ENCODE assay signal across 18 cellular contexts in the genomic region with DNA sequence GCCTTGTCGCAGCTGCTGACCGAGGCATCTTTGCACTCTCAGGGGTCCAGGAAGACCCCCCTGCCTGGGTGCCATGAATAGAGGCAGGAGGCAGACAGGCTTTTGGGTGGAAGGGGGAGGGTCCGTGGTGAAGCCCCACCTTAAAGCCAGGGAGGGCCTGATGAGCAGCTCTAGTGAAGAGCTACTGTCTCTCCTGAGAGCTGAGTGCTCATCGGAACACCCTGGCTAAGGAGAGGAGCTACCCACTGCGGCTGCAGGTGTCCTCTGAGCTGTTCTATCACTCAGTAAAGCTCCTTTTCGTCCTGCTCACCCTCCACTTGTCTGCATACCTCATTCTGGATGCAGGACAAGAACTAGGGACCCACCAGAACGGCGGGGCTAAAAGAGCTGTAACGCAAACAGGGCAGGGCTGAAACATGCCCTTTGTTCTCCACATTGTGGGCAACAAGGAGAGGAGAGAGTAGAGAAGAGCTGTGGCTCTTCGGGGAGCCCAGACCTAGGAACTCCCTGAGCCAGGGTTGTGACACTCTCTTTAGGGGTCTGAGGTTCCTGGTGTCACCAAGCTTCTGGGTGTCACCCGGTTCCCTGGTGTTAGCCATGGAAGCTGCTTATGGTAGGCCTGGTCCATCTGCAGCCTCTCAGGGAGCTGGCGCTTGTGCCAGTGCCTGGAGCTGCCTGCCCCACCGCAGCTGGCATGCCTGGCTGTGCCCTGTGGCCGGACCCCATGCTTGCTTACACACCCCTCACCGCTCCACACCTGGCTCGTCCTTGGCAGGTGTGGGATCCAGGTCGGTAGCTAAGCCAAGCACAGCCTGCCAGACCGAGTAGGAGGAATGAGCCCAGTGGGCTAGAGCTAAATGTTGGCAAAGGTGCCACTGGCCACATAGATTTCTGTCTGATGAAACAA. TPM values are rescaled to one million over a fixed set of nuclear protein-coding genes. Genes with fewer than 3 reads are reported as not detected.
DNase-seq lines count a peak whose midpoint lies in the region; ATAC-seq and TF ChIP-seq lines count a peak whose summit lies in the region.
"Had no signal": no experiment of that assay in that cellular context is flagged by ENCODE, and none has a peak within 500 bp of the region (broad histone marks: within the 10 kb centered on the region; RNA-seq: fewer than 3 reads in every experiment).

No MANE protein-coding gene starts in this region.

- DNase-seq in NCI-H146 (lab: John Stamatoyannopoulos, UW), result peak; percentile 75
- DNase-seq in WTC11 (ENCODE audit: low spot score), result no peak
- no peak for DNase-seq in left ventricle myocardium inferior
- no peak for DNase-seq in stimulated activated effector memory CD8-positive, alpha-beta T cell treated with anti-CD3 and anti-CD28 coated beads, Interleukin-12 subunit alpha, Interleukin-12 subunit beta, amount 100 ng/mL, for 72 hours (ENCODE audit: low spot score in 2 of 2)
- DNase-seq in midbrain (lab: John Stamatoyannopoulos, UW), result no peak
- no peak for DNase-seq in stimulated activated CD4-positive, alpha-beta T cell treated with anti-CD3 and anti-CD28 coated beads, Interleukin-4, amount 100 ng/mL, for 1 hour
- DNase-seq: activated T-cell treated with anti-CD3 and anti-CD28 coated beads, Interleukin-2, amount 50 U/mL, for 72 hours; DMS79; effector memory CD4-positive, alpha-beta T cell; NCI-H187 treated with DMSO at 0.1 percent for 48 hours; NCI-H510A treated with DMSO at 0.1 percent for 48 hours; nephron progenitor cell; SJCRH30; stimulated activated naive CD4-positive, alpha-beta T cell treated with Interleukin-2 at 50 U/mL for 16 hours; T-helper 2 cell had no signal

- CTCF ChIA-PET in WTC11 (lab: Charles Lee), result interaction anchor here (0.8 to 1.4 kb wide), 3 partner anchors 27 to 94 kb away, joined by 3 to 4 read pairs (median 3); no protein-coding TSS in a partner anchor

- H3K27me3 Mint-ChIP-seq in WTC11 (ENCODE audit: low read depth), result no peaks in the 10 kb centered on the region; the same call in 1 of the 2 replicates
- H3K27me3 Mint-ChIP-seq: IgD-negative memory B cell had no signal

- no peaks in the 10 kb centered on the region for H3K27me3 ChIP-seq in left ventricle myocardium inferior (ENCODE audit: low read depth)
- H3K27me3 ChIP-seq: SJCRH30, vagina had no signal

- no peaks in the 10 kb centered on the region for H3K4me1 ChIP-seq in left ventricle myocardium inferior
- H3K4me1 ChIP-seq: SJCRH30, vagina had no signal

- H3K27ac Mint-ChIP-seq in WTC11, result no peak overlapping the region
- H3K27ac Mint-ChIP-seq in stimulated activated effector memory CD8-positive, alpha-beta T cell treated with anti-CD3 and anti-CD28 coated beads, Interleukin-12 subunit alpha, Interleukin-12 subunit beta, amount 100 ng/mL, for 72 hours, result no peak overlapping the region
- H3K27ac Mint-ChIP-seq: activated T-cell treated with anti-CD3 and anti-CD28 coated beads, Interleukin-2, amount 50 U/mL, for 72 hours; IgD-negative memory B cell; nephron progenitor cell had no signal

- POLR2A ChIA-PET in WTC11 (lab: Charles Lee), result no interaction called here

- intact Hi-C loops in left ventricle myocardium inferior (cut with micrococcal nuclease), result no loop called here

- no peaks in the 10 kb centered on the region for H3K36me3 Mint-ChIP-seq in WTC11
- no peaks in the 10 kb centered on the region for H3K36me3 Mint-ChIP-seq in stimulated activated effector memory CD8-positive, alpha-beta T cell treated with anti-CD3 and anti-CD28 coated beads, Interleukin-12 subunit alpha, Interleukin-12 subunit beta, amount 100 ng/mL, for 72 hours
- H3K36me3 Mint-ChIP-seq: IgD-negative memory B cell had no signal

- H3K36me3 ChIP-seq in left ventricle myocardium inferior, result no peaks in the 10 kb centered on the region
- H3K36me3 ChIP-seq: SJCRH30, vagina had no signal

- no peak overlapping the region for H3K4me3 Mint-ChIP-seq in WTC11
- H3K4me3 Mint-ChIP-seq in stimulated activated effector memory CD8-positive, alpha-beta T cell treated with anti-CD3 and anti-CD28 coated beads, Interleukin-12 subunit alpha, Interleukin-12 subunit beta, amount 100 ng/mL, for 72 hours, result no peak overlapping the region
- H3K4me3 Mint-ChIP-seq: activated T-cell treated with anti-CD3 and anti-CD28 coated beads, Interleukin-2, amount 50 U/mL, for 72 hours; IgD-negative memory B cell; nephron progenitor cell had no signal

- H3K4me1 Mint-ChIP-seq in WTC11, result no peaks in the 10 kb centered on the region
- H3K4me1 Mint-ChIP-seq in stimulated activated effector memory CD8-positive, alpha-beta T cell treated with anti-CD3 and anti-CD28 coated beads, Interleukin-12 subunit alpha, Interleukin-12 subunit beta, amount 100 ng/mL, for 72 hours, result no peaks in the 10 kb centered on the region
- H3K4me1 Mint-ChIP-seq: IgD-negative memory B cell, nephron progenitor cell had no signal

- TF ChIP-seq CTCF in WTC11 (IDR thresholded peaks at IDR 0.05), result no peak
- no peak for TF ChIP-seq CTCF in left ventricle myocardium inferior (IDR thresholded peaks at IDR 0.05; ENCODE audit: borderline replicate concordance)

- H3K4me3 ChIP-seq in left ventricle myocardium inferior, result peak overlapping the region; percentile 49
- H3K4me3 ChIP-seq: SJCRH30, vagina had no signal

- ATAC-seq in WTC11 (peak; percentile 53), GM18873 (IDR thresholded peaks at IDR 0.05; ENCODE audit: low FRiP score, unreplicated experiment) (no peak)
- peak; percentile 52 for ATAC-seq in stimulated activated effector memory CD8-positive, alpha-beta T cell treated with anti-CD3 and anti-CD28 coated beads, Interleukin-12 subunit alpha, Interleukin-12 subunit beta, amount 100 ng/mL, for 72 hours

- peaks cover 2% of the 10 kb centered on the region; the same call in 1 of the 2 replicates for H3K9me3 Mint-ChIP-seq in WTC11
- H3K9me3 Mint-ChIP-seq in stimulated activated effector memory CD8-positive, alpha-beta T cell treated with anti-CD3 and anti-CD28 coated beads, Interleukin-12 subunit alpha, Interleukin-12 subunit beta, amount 100 ng/mL, for 72 hours, result no peaks in the 10 kb centered on the region
- H3K9me3 Mint-ChIP-seq: activated T-cell treated with anti-CD3 and anti-CD28 coated beads, Interleukin-2, amount 50 U/mL, for 72 hours; nephron progenitor cell had no signal

- no peak overlapping the region for H3K27ac ChIP-seq in left ventricle myocardium inferior (replicated peaks)
- H3K27ac ChIP-seq: SJCRH30, vagina had no signal

- no peaks in the 10 kb centered on the region for H3K9me3 ChIP-seq in left ventricle myocardium inferior (replicated peaks)
- H3K9me3 ChIP-seq: vagina had no signal

TF ChIP-seq in WTC11, 78 proteins besides CTCF, POLR2A, EP300 and RAD21:
- TF ChIP-seq SMAD3 (CRISPR knock-in tag; IDR thresholded peaks at IDR 0.05; ENCODE audit: borderline replicate concordance), result no peak
- no peak for TF ChIP-seq FOXP1 (CRISPR knock-in tag; IDR thresholded peaks at IDR 0.05; ENCODE audit: borderline replicate concordance)
- TF ChIP-seq FOXK1 (CRISPR knock-in tag; IDR thresholded peaks at IDR 0.05), result no peak
- TF ChIP-seq CREB1 (CRISPR knock-in tag; IDR thresholded peaks at IDR 0.05), result no peak
- TF ChIP-seq NFYB (CRISPR knock-in tag; conservative IDR thresholded peaks at IDR 0.05; ENCODE audit: low read depth), result no peak
- no peak for TF ChIP-seq NR1H2 (CRISPR knock-in tag; IDR thresholded peaks at IDR 0.05)
- TF ChIP-seq JUN (CRISPR knock-in tag; IDR thresholded peaks at IDR 0.05), result no peak
- TF ChIP-seq FOXJ3 (CRISPR knock-in tag; IDR thresholded peaks at IDR 0.05; ENCODE audit: borderline replicate concordance), result no peak
- no peak for TF ChIP-seq GTF2I (CRISPR knock-in tag; conservative IDR thresholded peaks at IDR 0.05)
- no peak for TF ChIP-seq GABPB1 (CRISPR knock-in tag; IDR thresholded peaks at IDR 0.05)
- TF ChIP-seq, protein P1, sequence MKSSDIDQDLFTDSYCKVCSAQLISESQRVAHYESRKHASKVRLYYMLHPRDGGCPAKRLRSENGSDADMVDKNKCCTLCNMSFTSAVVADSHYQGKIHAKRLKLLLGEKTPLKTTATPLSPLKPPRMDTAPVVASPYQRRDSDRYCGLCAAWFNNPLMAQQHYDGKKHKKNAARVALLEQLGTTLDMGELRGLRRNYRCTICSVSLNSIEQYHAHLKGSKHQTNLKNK (CRISPR knock-in tag; IDR thresholded peaks at IDR 0.05), result no peak

RNA-seq across cellular contexts. Expression of a gene that starts 26.2 kb away (rescaled TPM):
- 64.9 to 68.4 TPM (median 66.9 TPM) in 3 replicates for total RNA-seq in WTC11 (2021)
- 114 TPM for total RNA-seq in left ventricle myocardium inferior
